21 cellular contexts compared by ENCODE assay signal in genomic region chr17:30316736-30317135, GRCh38. TPM values are rescaled to one million over a fixed set of nuclear protein-coding genes. Genes with fewer than 3 reads are reported as not detected.
"Had no signal": no experiment of that assay in that cellular context is flagged by ENCODE, and none has a peak within 500 bp of the region (broad histone marks: within the 10 kb centered on the region; RNA-seq: fewer than 3 reads in every experiment).

No MANE protein-coding gene starts in this region.

- H3K27me3 ChIP-seq: right atrium auricular region, tibial nerve had no signal

- H3K27ac ChIP-seq: epithelial cell of prostate, right atrium auricular region, skin epidermis, tibial nerve had no signal

- H3K4me3 Mint-ChIP-seq: activated naive CD8-positive, alpha-beta T cell treated with anti-CD3 and anti-CD28 coated beads, Interleukin-2, amount 50 U/mL, for 24 hours; activated T-helper 1 cell treated with anti-CD3 and anti-CD28 coated beads, Interleukin-12 subunit alpha, Interleukin-12 subunit beta, Interleukin-2, Interleukin-4 antibody, amounts not matched to agents 30 ng/mL and 10 ng/mL and 1 ng/mL, durations not matched to agents 14 hours and 24 hours and 36 hours; nephron had no signal

- H3K27ac Mint-ChIP-seq: activated naive CD8-positive, alpha-beta T cell treated with anti-CD3 and anti-CD28 coated beads, Interleukin-2, amount 50 U/mL, for 24 hours; activated T-helper 1 cell treated with anti-CD3 and anti-CD28 coated beads, Interleukin-12 subunit alpha, Interleukin-12 subunit beta, Interleukin-2, Interleukin-4 antibody, amounts not matched to agents 30 ng/mL and 10 ng/mL and 1 ng/mL, durations not matched to agents 14 hours and 24 hours and 36 hours; nephron; progenitor cell of endocrine pancreas had no signal

- H3K9me3 Mint-ChIP-seq: activated naive CD8-positive, alpha-beta T cell treated with anti-CD3 and anti-CD28 coated beads, Interleukin-2, amount 50 U/mL, for 24 hours; activated T-helper 1 cell treated with anti-CD3 and anti-CD28 coated beads, Interleukin-12 subunit alpha, Interleukin-12 subunit beta, Interleukin-2, Interleukin-4 antibody, amounts not matched to agents 30 ng/mL and 10 ng/mL and 1 ng/mL, durations not matched to agents 14 hours and 24 hours and 36 hours; nephron had no signal

- H3K4me3 ChIP-seq: right atrium auricular region, skin epidermis, tibial nerve had no signal

- DNase-seq: activated CD4-positive, CD25-positive, alpha-beta regulatory T cell treated with anti-CD3 and anti-CD28 coated beads, Interleukin-2, amount 50 U/mL, for 72 hours; activated naive CD4-positive, alpha-beta T cell; activated naive CD8-positive, alpha-beta T cell treated with anti-CD3 and anti-CD28 coated beads, Interleukin-2, amount 50 U/mL, for 24 hours; aorta; foreskin melanocyte; mesenchymal stem cell; nucleus accumbens; stimulated activated CD4-positive, alpha-beta T cell treated with anti-CD3 and anti-CD28 coated beads, Interleukin-4, amount 100 ng/mL, for 24 hours; stimulated activated naive CD4-positive, alpha-beta T cell; substantia nigra had no signal

RNA-seq across cellular contexts. Expression of gene TMIGD1, which starts 17.1 kb away (rescaled TPM):
- total RNA-seq: activated CD8-positive, alpha-beta memory T cell treated with anti-CD3 and anti-CD28 coated beads for 36 hours; activated T-helper 1 cell treated with anti-CD3 and anti-CD28 coated beads, Interleukin-12 subunit alpha, Interleukin-12 subunit beta, Interleukin-2, Interleukin-4 antibody, amounts not matched to agents 30 ng/mL and 10 ng/mL and 1 ng/mL, durations not matched to agents 14 hours and 24 hours and 36 hours; aorta; fibroblast of lung; kidney epithelial cell; liver; progenitor cell of endocrine pancreas; right atrium auricular region; tibial nerve had no signal
